Comparison of ENCODE assay signal across 8 cellular contexts in genomic region chr3:121748638-121749275, GRCh38. TPM values are rescaled to one million over a fixed set of nuclear protein-coding genes. Genes with fewer than 3 reads are reported as not detected.
DNase-seq lines count a peak whose midpoint lies in the region; ATAC-seq and TF ChIP-seq lines count a peak whose summit lies in the region.

No MANE protein-coding gene starts in this region.

- peak overlapping the region; percentile 85 for H3K4me2 ChIP-seq in DND-41 (ENCODE audit: insufficient read depth, low read length)

- TF ChIP-seq POLR2A in NB4 (IDR thresholded peaks at IDR 0.05; ENCODE audit: extremely low read depth, insufficient read length) = no peak
- no peak for TF ChIP-seq POLR2A in lower leg skin (IDR thresholded peaks at IDR 0.05)

- peaks cover 4% of the 10 kb centered on the region; the same call in 1 of the 2 replicates for H4K20me1 ChIP-seq in DND-41 (ENCODE audit: insufficient read depth, low read length)

- WGBS in lower leg skin, 2 donors = 2 to 3% methylated on average over 18 of the region's 18 CpGs

- H2AFZ ChIP-seq in DND-41 (ENCODE audit: low read depth, low read length) = peak overlapping the region; percentile 88

- ATAC-seq in DND-41 (ENCODE audit: insufficient read depth, low read depth) (no peak), GM21619 (IDR thresholded peaks at IDR 0.05; ENCODE audit: unreplicated experiment) (peak; percentile 17), upper lobe of right lung (peak; percentile 71), HG03097 (IDR thresholded peaks at IDR 0.05; ENCODE audit: low FRiP score, unreplicated experiment) (no peak)

- H3K9me3 ChIP-seq in DND-41 (ENCODE audit: insufficient read depth, low read length, severe bottlenecking) (no peaks in the 10 kb centered on the region), upper lobe of right lung (no peaks in the 10 kb centered on the region)

- H3K4me3 ChIP-seq in DND-41 (ENCODE audit: low read depth in 1 of 2, low read length in 2 of 2) (peak overlapping the region; percentile 67 to 82), NB4 (ENCODE audit: low read depth, low read length) (peak overlapping the region; percentile 97), choroid plexus epithelial cell (ENCODE audit: low read depth, low read length) (peak overlapping the region; percentile 85), lower leg skin (ENCODE audit: low read depth, poor library complexity, severe bottlenecking) (peak overlapping the region; percentile 71), upper lobe of right lung (peak overlapping the region; percentile 85)

- no peak for DNase-seq in DND-41
- peak; percentile 72 for DNase-seq in NB4 (ENCODE audit: low read depth)
- DNase-seq in choroid plexus epithelial cell (ENCODE audit: low read depth) = peak; percentile 76
- no peak for DNase-seq in lower leg skin (ENCODE audit: low spot score in 2 of 2)
- DNase-seq in upper lobe of right lung = no peak
- DNase-seq in AG20443 (ENCODE audit: low spot score) = no peak

- H3K4me1 ChIP-seq in DND-41 (ENCODE audit: insufficient read depth, low read length) (peaks cover 28% of the 10 kb centered on the region), upper lobe of right lung (peaks cover 23% of the 10 kb centered on the region)

- peaks cover 38% of the 10 kb centered on the region for H3K79me2 ChIP-seq in DND-41 (ENCODE audit: insufficient read depth, low read length)

- no peak for TF ChIP-seq CTCF in DND-41 (IDR thresholded peaks at IDR 0.05; ENCODE audit: borderline replicate concordance, extremely low read depth, low read length, poor library complexity, severe bottlenecking)
- TF ChIP-seq CTCF in NB4 (IDR thresholded peaks at IDR 0.05; ENCODE audit: low read depth, low read length) = no peak
- TF ChIP-seq CTCF in choroid plexus epithelial cell (conservative IDR thresholded peaks at IDR 0.05; ENCODE audit: low read depth, low read length) = no peak
- no peak for TF ChIP-seq CTCF in lower leg skin (IDR thresholded peaks at IDR 0.05)
- TF ChIP-seq CTCF in upper lobe of right lung (IDR thresholded peaks at IDR 0.05) = no peak

- H3K27me3 ChIP-seq in DND-41 (ENCODE audit: insufficient read depth, low read length, poor library complexity) (no peaks in the 10 kb centered on the region), upper lobe of right lung (no peaks in the 10 kb centered on the region)

- H3K27ac ChIP-seq in DND-41 (ENCODE audit: low read length) (peak overlapping the region; percentile 71), upper lobe of right lung (peak overlapping the region; percentile 99)

- H3K9ac ChIP-seq in DND-41 (ENCODE audit: low read depth, low read length) = peak overlapping the region; percentile 77

- intact Hi-C loops in lower leg skin (cut with DNase I; ENCODE audit: low total_unique reads) = no loop called here
- intact Hi-C loops in upper lobe of right lung (cut with DNase I) = no loop called here

- H3K36me3 ChIP-seq in DND-41 (ENCODE audit: insufficient read depth, low read length) = no peaks in the 10 kb centered on the region; the same call in 1 of the 2 replicates
- no peaks in the 10 kb centered on the region for H3K36me3 ChIP-seq in upper lobe of right lung

RNA-seq across cellular contexts. Expression of gene GOLGB1, which starts 0.8 kb away (rescaled TPM):
- 10 to 100 TPM; 42.8 to 64.3 (median 48.5) TPM for total RNA-seq in lower leg skin
- 57.0 TPM for total RNA-seq in upper lobe of right lung

Comparison
In these comparisons a context has a peak if more than half of its experiments do, and no peak if none do; other contexts are left out.
1. ATAC-seq: peak in GM21619 (single experiment) and upper lobe of right lung (single experiment); none in DND-41 (single experiment) and HG03097 (single experiment).
2. DNase-seq: peak in NB4 (single experiment) and choroid plexus epithelial cell (single experiment); none in DND-41 (single experiment), lower leg skin (0 of 2), upper lobe of right lung (single experiment) and AG20443 (single experiment).
3. Peak in every context shown above with its lines, with median percentiles within 50 percentile points of each other: H3K4me3 ChIP-seq.